ENCODE assay signal across 8 cellular contexts in the genomic region with DNA sequence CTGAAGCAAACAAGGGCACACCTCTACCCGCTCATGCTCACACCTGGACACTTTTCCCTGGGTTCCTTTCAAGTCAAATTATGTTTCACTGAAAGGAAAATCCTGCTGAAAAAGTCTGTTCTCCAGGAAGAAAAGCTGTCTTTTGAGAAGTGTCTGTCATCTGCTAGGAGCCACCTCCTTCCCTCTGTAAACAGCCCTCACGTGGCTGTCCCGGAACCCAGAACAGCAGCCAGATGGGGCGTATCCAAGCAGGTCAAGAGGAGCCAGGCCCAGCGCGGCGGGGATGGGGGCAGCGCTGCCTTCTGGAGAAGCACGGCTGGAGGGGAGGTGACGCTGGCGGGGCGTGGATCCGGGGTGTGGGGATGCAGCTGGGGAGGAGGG. TPM values are rescaled to one million over a fixed set of nuclear protein-coding genes. Genes with fewer than 3 reads are reported as not detected.
A peak's percentile ranks its signal among the peaks of the same experiment; 100 is the strongest.
DNase-seq lines count a peak whose midpoint lies in the region; ATAC-seq and TF ChIP-seq lines count a peak whose summit lies in the region.

A gene (minus strand): TSS at position 162 of the 381 bp plus-strand sequence. CDS start 205 bp downstream, outside the sequence.

- H3K36me3 ChIP-seq in osteoblast (ENCODE audit: insufficient read depth, low read length) = peaks cover 12% of the 10 kb centered on the region
- peaks cover 0 to 8% of the 10 kb centered on the region in 2 donors for H3K36me3 ChIP-seq in vagina

- peak within 1 kb of the TSS; percentile 72 for H2AFZ ChIP-seq in osteoblast (ENCODE audit: low read length)

- H3K4me1 ChIP-seq in osteoblast (ENCODE audit: insufficient read depth, low read length) (peaks cover 6% of the 10 kb centered on the region), vagina (peaks cover 20% of the 10 kb centered on the region)

- TF ChIP-seq CTCF in osteoblast (IDR thresholded peaks at IDR 0.05; ENCODE audit: extremely low read depth, low read depth, low read length) (no peak), vagina (IDR thresholded peaks at IDR 0.05) (no peak)

- DNase-seq in ELF-1 (ENCODE audit: low read depth, low spot score) (peak; percentile 80), NCI-H1092 (lab: John Stamatoyannopoulos, UW) (peak; percentile 81), SKM-1 treated with dmso at 0.1 percent for 144 hours (lab: John Stamatoyannopoulos, UW; ENCODE audit: unreplicated experiment) (peak; percentile 73), cardiac septum (ENCODE audit: low spot score) (peak; percentile 91), osteoblast (ENCODE audit: insufficient read length, low spot score, missing footprints) (peak; percentile 97), vagina (ENCODE audit: extremely low spot score in 2 of 2) (no peak)

- intact Hi-C loops in cardiac septum (cut with DNase I) (no loop called here), vagina (cut with DNase I) (no loop called here)

- H3K27me3 ChIP-seq in osteoblast (ENCODE audit: insufficient read depth, low read length) = no peaks in the 10 kb centered on the region
- H3K27me3 ChIP-seq in vagina = no peaks in the 10 kb centered on the region

- H3K79me2 ChIP-seq in osteoblast (ENCODE audit: insufficient read depth, low read length) = peaks cover 14% of the 10 kb centered on the region

- peaks cover 5% of the 10 kb centered on the region for H4K20me1 ChIP-seq in osteoblast (ENCODE audit: insufficient read depth, low read length)

- peak within 1 kb of the TSS; percentile 82 for H3K4me2 ChIP-seq in osteoblast (ENCODE audit: insufficient read depth, low read length)

- ATAC-seq in HG02798 (IDR thresholded peaks at IDR 0.05; ENCODE audit: poor library complexity, unreplicated experiment) = no peak

- H3K27ac ChIP-seq in angular gyrus (ENCODE audit: low read depth, low read length) (peak within 1 kb of the TSS; percentile 95), osteoblast (ENCODE audit: low read depth, low read length) (no peak within 1 kb of the TSS), vagina (peak within 1 kb of the TSS; percentile 93)

- peak within 1 kb of the TSS; percentile 74 for H3K4me3 ChIP-seq in osteoblast (ENCODE audit: insufficient read depth, low read length)
- H3K4me3 ChIP-seq in vagina = peak within 1 kb of the TSS; percentile 58 to 85

- no peak for TF ChIP-seq POLR2A in vagina (IDR thresholded peaks at IDR 0.05)

- H3K9me3 ChIP-seq in osteoblast (ENCODE audit: low read depth, low read length) (no peaks in the 10 kb centered on the region), vagina (no peaks in the 10 kb centered on the region)

RNA-seq across cellular contexts. Expression of the gene that starts here (rescaled TPM):
- total RNA-seq in cardiac septum (8.1 TPM), osteoblast (1.8 and 2.7 TPM in 2 replicates), vagina (16.2 TPM)

Comparison
In these comparisons a context has a peak if more than half of its experiments do, and no peak if none do; other contexts are left out.
1. DNase-seq: peak in ELF-1 (single experiment), NCI-H1092 (single experiment), SKM-1 treated with dmso at 0.1 percent for 144 hours (single experiment), cardiac septum (single experiment) and osteoblast (single experiment); none in vagina (0 of 2).